ENCODE assay signal across 7 cellular contexts in genomic region chr19:37907735-37908066, GRCh38. TPM values are rescaled to one million over a fixed set of nuclear protein-coding genes. Genes with fewer than 3 reads are reported as not detected.
DNase-seq lines count a peak whose midpoint lies in the region; ATAC-seq and TF ChIP-seq lines count a peak whose summit lies in the region.

No MANE protein-coding gene starts in this region.

- TF ChIP-seq POLR2A in HCT116 (IDR thresholded peaks at IDR 0.05; ENCODE audit: borderline replicate concordance, extremely low read depth, insufficient read depth, insufficient read length) = no peak

- intact Hi-C loops in HCT116 (cut with micrococcal nuclease) = no loop called here

- H3K4me1 ChIP-seq in HCT116 (ENCODE audit: control insufficient read depth in 1 of 2, insufficient read depth in 2 of 2, low read length in 2 of 2) (peaks cover 7 to 24% of the 10 kb centered on the region in 2 experiments; a peak in 3 of 4 replicates), SJCRH30 (peaks cover 13% of the 10 kb centered on the region)

- POLR2A ChIA-PET in HCT116 (lab: Charles Lee) = interaction anchor here (0.6 to 1.8 kb wide), 3 partner anchors 16 to 97 kb away, joined by 3 to 22 read pairs (median 7); no protein-coding TSS in a partner anchor

- no peaks in the 10 kb centered on the region for H3K9me2 ChIP-seq in HCT116 (ENCODE audit: insufficient read depth)

- RAD21 ChIA-PET in HCT116 (lab: Charles Lee; ENCODE audit: low non-redundant PET in 1 of 2, low total read pairs in 2 of 2, uncharacterized antibody in 2 of 2, unreplicated experiment in 2 of 2) = interaction anchor here (0.8 to 1.8 kb wide), 2 partner anchors 25 to 79 kb away, joined by 3 to 7 read pairs; no protein-coding TSS in a partner anchor

- H3K27ac ChIP-seq in HCT116 (ENCODE audit: low read depth, low read length) (peak overlapping the region; percentile 85; the same call in 1 of the 2 replicates), SJCRH30 (peak overlapping the region; percentile 51; the same call in 1 of the 2 replicates), skin epidermis (peak overlapping the region in 15 of 21 experiments; percentile 62 to 94 (median 83))

- no peak overlapping the region for H2AFZ ChIP-seq in HCT116 (ENCODE audit: low read depth, low read length, poor library complexity, severe bottlenecking)

- H3K27me3 ChIP-seq in HCT116 (ENCODE audit: insufficient read depth, low read length) (no peaks in the 10 kb centered on the region), SJCRH30 (no peaks in the 10 kb centered on the region)

- H3K4me2 ChIP-seq in HCT116 (ENCODE audit: low read length) = peak overlapping the region; percentile 98

- no TSS peak for BruUV-seq in HCT116 (replicated peaks; lab: Mats Ljungman, UMichigan)

- no peaks in the 10 kb centered on the region for H3K9me3 ChIP-seq in HCT116 (ENCODE audit: control insufficient read depth in 1 of 2, insufficient read depth in 1 of 2, low read depth in 1 of 2, low read length in 2 of 2)
- no peaks in the 10 kb centered on the region for H3K9me3 ChIP-seq in SJCRH30 (replicated peaks)

- DNase-seq in HCT116 (ENCODE audit: low read depth, low spot score) = no peak
- DNase-seq in SJCRH30 = no peak
- no peak for DNase-seq in foreskin fibroblast
- DNase-seq in stimulated activated CD8-positive, alpha-beta memory T cell treated with anti-CD3 and anti-CD28 coated beads, Interleukin-4, amount 100 ng/mL, for 48 hours = no peak
- DNase-seq in NCI-H2081 treated with DMSO at 0.1 percent for 48 hours (lab: John Stamatoyannopoulos, UW) = no peak

- no peak for TF ChIP-seq RAD21 in HCT116 (IDR thresholded peaks at IDR 0.05; ENCODE audit: low read depth)

- peak overlapping the region; percentile 74 to 82 for H3K4me3 ChIP-seq in HCT116 (replicated peaks in 1 of 2; ENCODE audit: low read depth in 1 of 2, low read length in 2 of 2)
- H3K4me3 ChIP-seq in SJCRH30 = peak overlapping the region; percentile 88
- peak overlapping the region; percentile 82 to 96 for H3K4me3 ChIP-seq in foreskin fibroblast (ENCODE audit: low read depth in 1 of 2, low read length in 2 of 2)
- peak overlapping the region; percentile 88 to 99 (median 95) for H3K4me3 ChIP-seq in skin epidermis

- ATAC-seq in HCT116 = no peak
- ATAC-seq in HG03139 (IDR thresholded peaks at IDR 0.05; ENCODE audit: unreplicated experiment) = no peak

- 0 out of 2 replicates have a peak, but pooled peaks cover 4% of the 10 kb centered on the region for H4K20me1 ChIP-seq in HCT116 (ENCODE audit: insufficient read depth)

- H3K9ac ChIP-seq in HCT116 (ENCODE audit: low read length) = peak overlapping the region; percentile 85

- H3K36me3 ChIP-seq in HCT116 (ENCODE audit: control insufficient read depth in 1 of 2, insufficient read depth in 2 of 2, low read length in 2 of 2) = no peaks in the 10 kb centered on the region
- no peaks in the 10 kb centered on the region for H3K36me3 ChIP-seq in SJCRH30

- TF ChIP-seq CTCF in HCT116 (IDR thresholded peaks at IDR 0.05 in 2 of 3, conservative IDR thresholded peaks at IDR 0.05 in 1 of 3; ENCODE audit: borderline replicate concordance in 1 of 3, insufficient read depth in 1 of 3, low read depth in 2 of 3, low read length in 2 of 3) (no peak), foreskin fibroblast (IDR thresholded peaks at IDR 0.05; ENCODE audit: low read depth, low read length) (no peak)

- H3K79me2 ChIP-seq in HCT116 (ENCODE audit: insufficient read depth, low read length) = peaks cover 52% of the 10 kb centered on the region

- CTCF ChIA-PET in HCT116 (lab: Charles Lee) = interaction anchor here (1.3 to 2.3 kb wide), 3 partner anchors 24 to 428 kb away, joined by 3 to 6 read pairs (median 6); partner anchors contain the start of gene CATSPERG

TF ChIP-seq in HCT116, 20 proteins besides CTCF, POLR2A, EP300 and RAD21:
- TF ChIP-seq ZBTB33 (IDR thresholded peaks at IDR 0.05; ENCODE audit: extremely low read depth, insufficient replicate concordance, low read length) (no peak), CBX3 (IDR thresholded peaks at IDR 0.05; ENCODE audit: low read depth) (no peak), TCF7L2 (IDR thresholded peaks at IDR 0.05; ENCODE audit: borderline replicate concordance, extremely low read depth, insufficient read depth, insufficient read length) (no peak), EZH2phosphoT487 (IDR thresholded peaks at IDR 0.05; ENCODE audit: borderline replicate concordance) (no peak), CEBPB (IDR thresholded peaks at IDR 0.05; ENCODE audit: low read depth) (no peak), JUND (IDR thresholded peaks at IDR 0.05) (no peak), POLR2AphosphoS5 (IDR thresholded peaks at IDR 0.05; ENCODE audit: low read depth, low read length) (no peak), EZH2 (IDR thresholded peaks at IDR 0.05) (no peak), ZNF274 (IDR thresholded peaks at IDR 0.05; ENCODE audit: low read depth, low read length) (no peak), EGR1 (IDR thresholded peaks at IDR 0.05; ENCODE audit: low read depth) (no peak), FOSL1 (IDR thresholded peaks at IDR 0.05; ENCODE audit: low read depth) (no peak), SIN3A (IDR thresholded peaks at IDR 0.05; ENCODE audit: low read depth) (no peak), REST (IDR thresholded peaks at IDR 0.05; ENCODE audit: low read depth) (no peak), ZFX (IDR thresholded peaks at IDR 0.05) (no peak), SP1 (IDR thresholded peaks at IDR 0.05; ENCODE audit: low read depth) (no peak), ELF1 (IDR thresholded peaks at IDR 0.05; ENCODE audit: borderline replicate concordance, low read depth) (no peak), SRF (IDR thresholded peaks at IDR 0.05; ENCODE audit: low read depth) (no peak)
- TF ChIP-seq, protein P1, sequence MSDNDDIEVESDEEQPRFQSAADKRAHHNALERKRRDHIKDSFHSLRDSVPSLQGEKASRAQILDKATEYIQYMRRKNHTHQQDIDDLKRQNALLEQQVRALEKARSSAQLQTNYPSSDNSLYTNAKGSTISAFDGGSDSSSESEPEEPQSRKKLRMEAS (IDR thresholded peaks at IDR 0.05) = no peak

RNA-seq across cellular contexts. Expression of gene SIPA1L3, which starts 0.7 kb away (rescaled TPM):
- total RNA-seq in HCT116 (2021; ENCODE audit: unreplicated experiment) = 41.8 TPM
- polyA plus RNA-seq in HCT116 (2012) = 24.7 and 31.1 TPM in 2 replicates
- total RNA-seq in SJCRH30 (2014; rRNA removed; shearing (Covaris generic)) = 17.8 and 19.8 TPM in 2 replicates

RNA-seq across cellular contexts. Expression of gene WDR87, which starts 1.3 kb away (rescaled TPM):
- not detected for total RNA-seq in HCT116 (2021; ENCODE audit: unreplicated experiment)
- not detected in 2 replicates for polyA plus RNA-seq in HCT116 (2012)
- not detected in 2 replicates for total RNA-seq in SJCRH30 (2014; rRNA removed; shearing (Covaris generic))
